Comparison of ENCODE assay signal across 8 cellular contexts in the genomic region with DNA sequence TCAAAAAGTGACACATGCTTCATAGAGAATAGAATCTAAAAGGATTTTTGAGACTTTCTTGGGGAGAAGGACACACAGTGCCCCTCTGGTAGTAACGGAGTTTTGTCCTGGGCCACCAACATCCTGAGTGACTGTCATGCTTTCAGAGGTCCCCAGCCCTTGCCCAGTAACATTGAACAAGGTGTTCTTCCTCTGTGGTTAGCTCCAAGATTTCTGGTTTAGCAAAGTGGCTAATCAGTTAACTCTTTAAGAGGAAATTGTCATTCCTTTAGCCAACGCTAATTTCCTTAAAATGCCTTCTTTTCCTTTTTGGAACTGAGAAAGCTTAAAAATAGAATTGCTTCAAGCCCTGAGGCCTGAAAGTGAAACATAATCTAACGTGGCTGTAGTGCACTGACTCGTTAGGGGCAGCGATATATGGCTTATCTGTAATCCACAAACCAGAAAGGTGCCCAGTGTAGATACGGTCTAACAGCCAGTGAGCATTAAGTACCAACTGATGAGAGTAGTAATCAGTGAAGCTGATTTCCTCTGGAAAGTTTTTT.
DNase-seq lines count a peak whose midpoint lies in the region; ATAC-seq and TF ChIP-seq lines count a peak whose summit lies in the region.

No MANE protein-coding gene starts in this region.

- intact Hi-C loops in dendritic cell treated with granulocyte-macrophage colony-stimulating factor and Interleukin-4, amounts not matched to agents 40 ng/mL and 50 ng/mL, for 4 days (cut with micrococcal nuclease), result loop anchor here (5.0 kb wide), 1 partner anchor 33 kb away; no protein-coding TSS in a partner anchor

- H3K4me3 ChIP-seq in GM06990 (replicated peaks; ENCODE audit: low read depth, low read length) (peak overlapping the region; percentile 52), WERI-Rb-1 (ENCODE audit: low read depth, low read length) (no peak overlapping the region)

- peaks cover 74% of the 10 kb centered on the region for H3K4me1 Mint-ChIP-seq in dendritic cell treated with granulocyte-macrophage colony-stimulating factor and Interleukin-4, amounts not matched to agents 40 ng/mL and 50 ng/mL, for 4 days (ENCODE audit: low read depth)

- peak overlapping the region; percentile 35 for H3K4me3 Mint-ChIP-seq in dendritic cell treated with granulocyte-macrophage colony-stimulating factor and Interleukin-4, amounts not matched to agents 40 ng/mL and 50 ng/mL, for 4 days

- H3K9me3 ChIP-seq in WERI-Rb-1 (ENCODE audit: severe bottlenecking), result no peaks in the 10 kb centered on the region

- H3K9me3 Mint-ChIP-seq in dendritic cell treated with granulocyte-macrophage colony-stimulating factor and Interleukin-4, amounts not matched to agents 40 ng/mL and 50 ng/mL, for 4 days, result no peaks in the 10 kb centered on the region

- H3K27me3 Mint-ChIP-seq in dendritic cell treated with granulocyte-macrophage colony-stimulating factor and Interleukin-4, amounts not matched to agents 40 ng/mL and 50 ng/mL, for 4 days, result no peaks in the 10 kb centered on the region

- ATAC-seq in GM19468 (IDR thresholded peaks at IDR 0.05; ENCODE audit: extremely low read depth, unreplicated experiment) (peak; percentile 95), HG03460 (IDR thresholded peaks at IDR 0.05; ENCODE audit: unreplicated experiment) (peak; percentile 94)

- peaks cover 39% of the 10 kb centered on the region for H3K36me3 Mint-ChIP-seq in dendritic cell treated with granulocyte-macrophage colony-stimulating factor and Interleukin-4, amounts not matched to agents 40 ng/mL and 50 ng/mL, for 4 days (ENCODE audit: low read depth)

- no peaks in the 10 kb centered on the region for H3K27me3 ChIP-seq in GM06990 (replicated peaks; ENCODE audit: control insufficient read depth, insufficient read depth, low read length)
- no peaks in the 10 kb centered on the region for H3K27me3 ChIP-seq in WERI-Rb-1 (ENCODE audit: insufficient read depth, low read depth, severe bottlenecking)

- H3K36me3 ChIP-seq in GM06990 (ENCODE audit: control insufficient read depth, insufficient read depth, low read length) (no peaks in the 10 kb centered on the region; the same call in 1 of the 2 replicates), WERI-Rb-1 (peaks cover 87% of the 10 kb centered on the region)

- peak overlapping the region; percentile 59 for H3K27ac Mint-ChIP-seq in dendritic cell treated with granulocyte-macrophage colony-stimulating factor and Interleukin-4, amounts not matched to agents 40 ng/mL and 50 ng/mL, for 4 days

- TF ChIP-seq CTCF in GM06990 (IDR thresholded peaks at IDR 0.05; ENCODE audit: insufficient read depth, low read length, poor library complexity, severe bottlenecking) (no peak), WERI-Rb-1 (IDR thresholded peaks at IDR 0.05; ENCODE audit: low read depth, low read length) (no peak)

- no peak overlapping the region for H3K27ac ChIP-seq in WERI-Rb-1

- DNase-seq in GM06990 (ENCODE audit: extremely low read depth, insufficient read length), result peak; percentile 41
- no peak for DNase-seq in NCI-H2171 (lab: John Stamatoyannopoulos, UW)
- no peak for DNase-seq in effector CD4-positive, alpha-beta T cell
- no peak for DNase-seq in effector CD8-positive, alpha-beta T cell (lab: John Stamatoyannopoulos, UW)
- no peak for DNase-seq in WERI-Rb-1
